25 cellular contexts compared by ENCODE assay signal in genomic region chr1:152313970-152314369, GRCh38. TPM values are rescaled to one million over a fixed set of nuclear protein-coding genes. Genes with fewer than 3 reads are reported as not detected.
"Had no signal": no experiment of that assay in that cellular context is flagged by ENCODE, and none has a peak within 500 bp of the region (broad histone marks: within the 10 kb centered on the region; RNA-seq: fewer than 3 reads in every experiment).

No MANE protein-coding gene starts in this region.

- H3K4me1 Mint-ChIP-seq: activated CD4-positive, alpha-beta memory T cell treated with anti-CD3 and anti-CD28 coated beads, Interleukin-2, amount 10 ng/mL, durations not matched to agents 7 days and 5 days; activated CD4-positive, alpha-beta T cell treated with anti-CD3 and anti-CD28 coated beads, Interleukin-2, amount 10 ng/mL, durations not matched to agents 7 days and 5 days; activated naive CD8-positive, alpha-beta T cell treated with anti-CD3 and anti-CD28 coated beads, Interleukin-2, amount 10 ng/mL, durations not matched to agents 7 days and 5 days; central memory CD8-positive, alpha-beta T cell had no signal

- H3K27ac Mint-ChIP-seq: activated CD4-positive, alpha-beta memory T cell treated with anti-CD3 and anti-CD28 coated beads, Interleukin-2, amount 10 ng/mL, durations not matched to agents 7 days and 5 days; activated CD4-positive, alpha-beta T cell treated with anti-CD3 and anti-CD28 coated beads, Interleukin-2, amount 10 ng/mL, durations not matched to agents 7 days and 5 days; activated naive CD8-positive, alpha-beta T cell treated with anti-CD3 and anti-CD28 coated beads, Interleukin-2, amount 10 ng/mL, durations not matched to agents 7 days and 5 days had no signal

- H3K4me2 ChIP-seq: PC-9, SK-N-SH had no signal

- H3K4me3 ChIP-seq: adrenal gland, PC-9 had no signal

- H3K9ac ChIP-seq: SK-N-SH had no signal

- H3K4me3 Mint-ChIP-seq: activated CD4-positive, alpha-beta memory T cell treated with anti-CD3 and anti-CD28 coated beads, Interleukin-2, amount 10 ng/mL, durations not matched to agents 7 days and 5 days; activated CD4-positive, alpha-beta T cell treated with anti-CD3 and anti-CD28 coated beads, Interleukin-2, amount 10 ng/mL, durations not matched to agents 7 days and 5 days; activated naive CD8-positive, alpha-beta T cell treated with anti-CD3 and anti-CD28 coated beads, Interleukin-2, amount 10 ng/mL, durations not matched to agents 7 days and 5 days; central memory CD8-positive, alpha-beta T cell had no signal

- H3K9me3 ChIP-seq: adrenal gland, SK-N-SH had no signal

- H3K36me3 ChIP-seq: adrenal gland had no signal

- H3K4me1 ChIP-seq: adrenal gland had no signal

- H3K27me3 Mint-ChIP-seq: activated naive CD8-positive, alpha-beta T cell treated with anti-CD3 and anti-CD28 coated beads, Interleukin-2, amount 10 ng/mL, durations not matched to agents 7 days and 5 days had no signal

- H3K27ac ChIP-seq: adrenal gland, PC-9, VCaP had no signal

- H2AFZ ChIP-seq: PC-9 had no signal

- DNase-seq: activated CD4-positive, alpha-beta memory T cell treated with anti-CD3 and anti-CD28 coated beads, Interleukin-2, amount 10 ng/mL, durations not matched to agents 7 days and 5 days; activated CD4-positive, alpha-beta T cell treated with anti-CD3 and anti-CD28 coated beads, Interleukin-2, amount 10 ng/mL, durations not matched to agents 7 days and 5 days; activated CD4-positive, CD25-positive, alpha-beta regulatory T cell; activated naive CD4-positive, alpha-beta T cell treated with anti-CD3 and anti-CD28 coated beads, Interleukin-2, amount 50 U/mL, for 16 hours; activated naive CD8-positive, alpha-beta T cell treated with anti-CD3 and anti-CD28 coated beads, Interleukin-2, amount 10 ng/mL, durations not matched to agents 7 days and 5 days; activated T-cell treated with anti-CD3 and anti-CD28 coated beads for 4 hours; anterior cingulate cortex; MM.1S; NCI-H1105; NCI-H1436; NCI-H1694 treated with DMSO at 0.1 percent for 48 hours; NCI-H2029 treated with DMSO at 0.1 percent for 48 hours; NCI-H345; NCI-H510A treated with DMSO at 0.1 percent for 48 hours; NCI-H69; NK-92 treated with Interleukin-12 subunit alpha and Interleukin-12 subunit beta, amount 100 ng/mL, for 24 hours; PC-9; SHP77 treated with DMSO at 0.1 percent for 48 hours; SK-N-SH; T-helper 1 cell had no signal

- H3K9me2 ChIP-seq: SK-N-SH had no signal

RNA-seq across cellular contexts. Expression of gene FLG, which starts 11.1 kb away (rescaled TPM):
- total RNA-seq: activated CD4-positive, alpha-beta T cell treated with anti-CD3 and anti-CD28 coated beads, Interleukin-2, amount 10 ng/mL, durations not matched to agents 7 days and 5 days; activated CD8-positive, alpha-beta memory T cell treated with anti-CD3 and anti-CD28 coated beads for 36 hours; activated naive CD8-positive, alpha-beta T cell treated with anti-CD3 and anti-CD28 coated beads, Interleukin-2, amount 10 ng/mL, durations not matched to agents 7 days and 5 days; adrenal gland; PC-9; T-helper 2 cell treated with Interferon-gamma antibody and Interleukin-4, amounts not matched to agents 100 ng/mL and 5 ng/mL, for 36 hours had no signal
- polyA plus RNA-seq: adrenal gland, SK-N-SH had no signal

RNA-seq across cellular contexts. Expression of gene FLG2, which starts 45.8 kb away (rescaled TPM):
- total RNA-seq: activated CD4-positive, alpha-beta T cell treated with anti-CD3 and anti-CD28 coated beads, Interleukin-2, amount 10 ng/mL, durations not matched to agents 7 days and 5 days; activated CD8-positive, alpha-beta memory T cell treated with anti-CD3 and anti-CD28 coated beads for 36 hours; activated naive CD8-positive, alpha-beta T cell treated with anti-CD3 and anti-CD28 coated beads, Interleukin-2, amount 10 ng/mL, durations not matched to agents 7 days and 5 days; adrenal gland; PC-9; T-helper 2 cell treated with Interferon-gamma antibody and Interleukin-4, amounts not matched to agents 100 ng/mL and 5 ng/mL, for 36 hours had no signal
- polyA plus RNA-seq: adrenal gland, SK-N-SH had no signal
